11 cellular contexts compared by ENCODE assay signal in genomic region chr7:2105280-2105679, GRCh38.
DNase-seq lines count a peak whose midpoint lies in the region; ATAC-seq and TF ChIP-seq lines count a peak whose summit lies in the region.
"Had no signal": no experiment of that assay in that cellular context is flagged by ENCODE, and none has a peak within 500 bp of the region (broad histone marks: within the 10 kb centered on the region; RNA-seq: fewer than 3 reads in every experiment).

No MANE protein-coding gene starts in this region.

- H3K9me3 ChIP-seq in iPS-18a (ENCODE audit: control insufficient read depth, low read depth, low read length), result no peaks in the 10 kb centered on the region

- peaks cover 42% of the 10 kb centered on the region for H3K4me1 Mint-ChIP-seq in HFFc6 (ENCODE audit: low read depth)
- H3K4me1 Mint-ChIP-seq in stimulated activated effector memory CD8-positive, alpha-beta T cell treated with anti-CD3 and anti-CD28 coated beads, Interleukin-12 subunit alpha, Interleukin-12 subunit beta, amount 100 ng/mL, for 72 hours, result peaks cover 46% of the 10 kb centered on the region

- no peaks in the 10 kb centered on the region; the same call in none of the 2 replicates for H3K27me3 Mint-ChIP-seq in HFFc6 (ENCODE audit: insufficient read depth)
- H3K27me3 Mint-ChIP-seq: activated T-helper 17 cell treated with anti-CD3 and anti-CD28 coated beads, Interleukin-2, amount 50 U/mL, for 72 hours had no signal

- H3K9me3 Mint-ChIP-seq in HFFc6, result no peaks in the 10 kb centered on the region
- peaks cover 6% of the 10 kb centered on the region for H3K9me3 Mint-ChIP-seq in stimulated activated effector memory CD8-positive, alpha-beta T cell treated with anti-CD3 and anti-CD28 coated beads, Interleukin-12 subunit alpha, Interleukin-12 subunit beta, amount 100 ng/mL, for 72 hours
- H3K9me3 Mint-ChIP-seq: activated T-helper 17 cell treated with anti-CD3 and anti-CD28 coated beads, Interleukin-2, amount 50 U/mL, for 72 hours had no signal

- peak overlapping the region; percentile 81 for H3K27ac Mint-ChIP-seq in HFFc6
- peak overlapping the region; percentile 65 for H3K27ac Mint-ChIP-seq in stimulated activated effector memory CD8-positive, alpha-beta T cell treated with anti-CD3 and anti-CD28 coated beads, Interleukin-12 subunit alpha, Interleukin-12 subunit beta, amount 100 ng/mL, for 72 hours

- peak overlapping the region; percentile 4 for H3K9ac ChIP-seq in iPS-18a (ENCODE audit: low read length)

- TF ChIP-seq CTCF in HFFc6 (IDR thresholded peaks at IDR 0.05), result no peak

- H3K4me3 Mint-ChIP-seq in HFFc6, result no peak overlapping the region
- no peak overlapping the region for H3K4me3 Mint-ChIP-seq in stimulated activated effector memory CD8-positive, alpha-beta T cell treated with anti-CD3 and anti-CD28 coated beads, Interleukin-12 subunit alpha, Interleukin-12 subunit beta, amount 100 ng/mL, for 72 hours
- H3K4me3 Mint-ChIP-seq: activated T-helper 17 cell treated with anti-CD3 and anti-CD28 coated beads, Interleukin-2, amount 50 U/mL, for 72 hours had no signal

- peaks cover 19% of the 10 kb centered on the region for H3K4me1 ChIP-seq in iPS-18a (ENCODE audit: control insufficient read depth, low read depth, low read length)

- no peak overlapping the region for H3K4me3 ChIP-seq in iPS-18a (ENCODE audit: low read length)

- peaks cover 10% of the 10 kb centered on the region for H3K36me3 Mint-ChIP-seq in HFFc6 (ENCODE audit: low read depth)
- peaks cover 18% of the 10 kb centered on the region for H3K36me3 Mint-ChIP-seq in stimulated activated effector memory CD8-positive, alpha-beta T cell treated with anti-CD3 and anti-CD28 coated beads, Interleukin-12 subunit alpha, Interleukin-12 subunit beta, amount 100 ng/mL, for 72 hours

- no peak overlapping the region for H3K27ac ChIP-seq in iPS-18a (ENCODE audit: low read length)

- no peaks in the 10 kb centered on the region for H3K27me3 ChIP-seq in iPS-18a (ENCODE audit: control insufficient read depth, insufficient read depth, low read length)

- ATAC-seq in stimulated activated effector memory CD8-positive, alpha-beta T cell treated with anti-CD3 and anti-CD28 coated beads, Interleukin-12 subunit alpha, Interleukin-12 subunit beta, amount 100 ng/mL, for 72 hours, result no peak
- ATAC-seq: activated T-helper 17 cell treated with anti-CD3 and anti-CD28 coated beads, Interleukin-2, amount 50 U/mL, for 72 hours; Right ventricle myocardium inferior had no signal

- DNase-seq in HFFc6 (no peak), UCSD-AML1 (lab: John Stamatoyannopoulos, UW; ENCODE audit: unreplicated experiment) (peak; percentile 39), glomerular visceral epithelial cell (ENCODE audit: extremely low spot score) (no peak)
- DNase-seq in stimulated activated effector memory CD8-positive, alpha-beta T cell treated with anti-CD3 and anti-CD28 coated beads, Interleukin-12 subunit alpha, Interleukin-12 subunit beta, amount 100 ng/mL, for 72 hours (ENCODE audit: low spot score in 2 of 2), result no peak
- no peak for DNase-seq in activated CD8-positive, alpha-beta memory T cell treated with anti-CD3 and anti-CD28 coated beads, Interleukin-2, amount 50 U/mL, for 4 hours
- no peak for DNase-seq in activated CD4-positive, alpha-beta T cell treated with anti-CD3 and anti-CD28 coated beads for 4 hours
- DNase-seq: aorta, MV-4-11 had no signal

- no peaks in the 10 kb centered on the region for H3K36me3 ChIP-seq in iPS-18a (ENCODE audit: control insufficient read depth, low read depth, low read length)
